Comparison of ENCODE assay signal across 25 cellular contexts in the genomic region with DNA sequence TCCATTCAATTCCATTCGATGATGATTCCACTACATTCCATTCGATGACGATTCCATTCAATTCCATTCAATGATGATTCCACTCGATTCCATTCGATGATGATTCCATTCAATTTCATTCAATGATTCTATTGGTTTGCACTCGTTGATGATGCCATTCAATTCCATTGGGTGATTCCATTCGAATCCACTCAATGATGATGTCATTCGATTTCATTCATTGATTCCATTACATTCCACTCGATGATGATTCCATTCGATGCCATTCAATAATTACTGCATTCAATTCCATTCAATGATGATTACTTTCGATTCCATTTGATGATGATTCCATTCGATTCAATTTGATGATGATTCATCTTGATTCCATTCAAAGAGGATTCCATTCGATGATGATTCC.
DNase-seq lines count a peak whose midpoint lies in the region; FAIRE-seq and TF ChIP-seq lines count a peak whose summit lies in the region.
"Had no signal": no experiment of that assay in that cellular context is flagged by ENCODE, and none has a peak within 500 bp of the region (broad histone marks: within the 10 kb centered on the region; RNA-seq: fewer than 3 reads in every experiment).

No MANE protein-coding gene starts in this region.

- CTCF ChIA-PET in HEK293 (lab: Yijun Ruan, JAX) = no interaction called here

- H3K4me3 Mint-ChIP-seq in endodermal cell = no peak overlapping the region
- H3K4me3 Mint-ChIP-seq: CD14-positive monocyte; CD4-positive, alpha-beta memory T cell; CD4-positive, CD25-positive, alpha-beta regulatory T cell; CD8-positive, alpha-beta memory T cell had no signal

- H3K4me3 ChIP-seq in HEK293 (ENCODE audit: low read depth, low read length) (no peak overlapping the region), endodermal cell (ENCODE audit: low read length) (peak overlapping the region; percentile 5), iPS-20b (ENCODE audit: low read length) (peak overlapping the region; percentile 2; the same call in 1 of the 2 replicates)
- H3K4me3 ChIP-seq: BLaER1, GM12878 had no signal

- no peaks in the 10 kb centered on the region for H3K9me3 ChIP-seq in HEK293 (ENCODE audit: control insufficient read depth, insufficient read depth, low read depth, low read length)
- H3K9me3 ChIP-seq in endodermal cell (ENCODE audit: control insufficient read depth, low read length) = peaks cover 100% of the 10 kb centered on the region
- H3K9me3 ChIP-seq in iPS-20b (ENCODE audit: insufficient read depth, low read depth, low read length) = peaks cover 100% of the 10 kb centered on the region

- H3K27me3 ChIP-seq in endodermal cell (ENCODE audit: control insufficient read depth, insufficient read depth, low read length, poor library complexity, severe bottlenecking) (no peaks in the 10 kb centered on the region), iPS-20b (ENCODE audit: insufficient read depth, low read length) (no peaks in the 10 kb centered on the region)
- H3K27me3 ChIP-seq: BE2C, BLaER1 had no signal

- peaks cover 6% of the 10 kb centered on the region for H3K36me3 Mint-ChIP-seq in endodermal cell (ENCODE audit: low read depth)
- H3K36me3 Mint-ChIP-seq: CD14-positive monocyte had no signal

- H3K4me1 ChIP-seq in HEK293 (ENCODE audit: control insufficient read depth, insufficient read depth, low read length) (no peaks in the 10 kb centered on the region), endodermal cell (ENCODE audit: control insufficient read depth, insufficient read depth, low read length) (no peaks in the 10 kb centered on the region), iPS-20b (ENCODE audit: insufficient read depth, low read length) (no peaks in the 10 kb centered on the region)
- H3K4me1 ChIP-seq: BE2C, BLaER1 had no signal

- no peak for TF ChIP-seq POLR2A in GM12891 (IDR thresholded peaks at IDR 0.05; ENCODE audit: low read depth, low read length)

- POLR2A ChIA-PET in HEK293 (lab: Yijun Ruan, JAX) = no interaction called here

- H3K4me1 Mint-ChIP-seq in endodermal cell = no peaks in the 10 kb centered on the region
- H3K4me1 Mint-ChIP-seq: CD14-positive monocyte; CD8-positive, alpha-beta memory T cell had no signal

- H3K9me3 Mint-ChIP-seq in endodermal cell = no peaks in the 10 kb centered on the region

- no peak overlapping the region for H3K27ac ChIP-seq in HEK293 (ENCODE audit: extremely low read depth, low read depth, low read length)
- no peak overlapping the region for H3K27ac ChIP-seq in endodermal cell (ENCODE audit: low read depth, low read length)
- H3K27ac ChIP-seq in iPS-20b (ENCODE audit: low read length) = no peak overlapping the region
- H3K27ac ChIP-seq: BLaER1 had no signal

- FAIRE-seq in GM12891 (lab: Jason Lieb, UNC) = no peak
- FAIRE-seq: A204.1, GM12878, GM19239 had no signal

- DNase-seq in endodermal cell (no peak), GM12891 (ENCODE audit: insufficient read length, low spot score) (no peak)
- DNase-seq in stimulated activated CD4-positive, alpha-beta T cell treated with anti-CD3 and anti-CD28 coated beads, Interleukin-4, amount 100 ng/mL, for 24 hours = no peak
- DNase-seq: 8988T; ACHN; BE2C; C1 segment of cervical spinal cord; CD4-positive, alpha-beta memory T cell; CD4-positive, CD25-positive, alpha-beta regulatory T cell; CD8-positive, alpha-beta memory T cell; COR-L47; DMS 273 treated with DMSO at 0.1 percent for 48 hours; DMS153; DMS53; DMS79; DND-41; EL; GDM1 had no signal

- no peak for TF ChIP-seq CTCF in HEK293 (tag by site-specific recombination; IDR thresholded peaks at IDR 0.05)
- TF ChIP-seq CTCF in endodermal cell (conservative IDR thresholded peaks at IDR 0.05) = no peak

- H3K27me3 Mint-ChIP-seq in endodermal cell (ENCODE audit: insufficient read depth) = no peaks in the 10 kb centered on the region
- H3K27me3 Mint-ChIP-seq: CD4-positive, alpha-beta memory T cell; CD4-positive, CD25-positive, alpha-beta regulatory T cell; CD8-positive, alpha-beta memory T cell had no signal

- no peak overlapping the region for H3K27ac Mint-ChIP-seq in endodermal cell
- H3K27ac Mint-ChIP-seq: CD14-positive monocyte; CD4-positive, alpha-beta memory T cell; CD8-positive, alpha-beta memory T cell had no signal

- H3K9ac ChIP-seq in endodermal cell (ENCODE audit: extremely low read depth, low read length, poor library complexity, severe bottlenecking) (no peak overlapping the region), iPS-20b (ENCODE audit: low read depth, low read length) (no peak overlapping the region)
- H3K9ac ChIP-seq: BLaER1 had no signal

- WGBS in endodermal cell (ENCODE audit: insufficient coverage in 1 of 2, insufficient read length in 1 of 2), 2 experiments = 87 to 90% methylated on average over 13 of the region's 13 CpGs

- no peaks in the 10 kb centered on the region for H3K36me3 ChIP-seq in HEK293 (ENCODE audit: control insufficient read depth in 2 of 2, insufficient read depth in 1 of 2, low read length in 2 of 2)
- H3K36me3 ChIP-seq in endodermal cell (ENCODE audit: control insufficient read depth, insufficient read depth, low read length) = no peaks in the 10 kb centered on the region
- H3K36me3 ChIP-seq in iPS-20b (ENCODE audit: insufficient read depth, low read depth, low read length) = no peaks in the 10 kb centered on the region
- H3K36me3 ChIP-seq: BE2C, BLaER1 had no signal

TF ChIP-seq in HEK293, 187 proteins besides CTCF, POLR2A, EP300 and RAD21:
- no peak for TF ChIP-seq GLIS1 (tag by site-specific recombination; IDR thresholded peaks at IDR 0.05)
- TF ChIP-seq, protein P1, sequence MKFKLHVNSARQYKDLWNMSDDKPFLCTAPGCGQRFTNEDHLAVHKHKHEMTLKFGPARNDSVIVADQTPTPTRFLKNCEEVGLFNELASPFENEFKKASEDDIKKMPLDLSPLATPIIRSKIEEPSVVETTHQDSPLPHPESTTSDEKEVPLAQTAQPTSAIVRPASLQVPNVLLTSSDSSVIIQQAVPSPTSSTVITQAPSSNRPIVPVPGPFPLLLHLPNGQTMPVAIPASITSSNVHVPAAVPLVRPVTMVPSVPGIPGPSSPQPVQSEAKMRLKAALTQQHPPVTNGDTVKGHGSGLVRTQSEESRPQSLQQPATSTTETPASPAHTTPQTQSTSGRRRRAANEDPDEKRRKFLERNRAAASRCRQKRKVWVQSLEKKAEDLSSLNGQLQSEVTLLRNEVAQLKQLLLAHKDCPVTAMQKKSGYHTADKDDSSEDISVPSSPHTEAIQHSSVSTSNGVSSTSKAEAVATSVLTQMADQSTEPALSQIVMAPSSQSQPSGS (tag by site-specific recombination; IDR thresholded peaks at IDR 0.05; ENCODE audit: low read depth) = 0 out of 2 replicates have a peak, but pooled peaks have one; percentile 46

TF ChIP-seq in GM12891, 5 proteins besides CTCF, POLR2A, EP300 and RAD21:
- no peak for TF ChIP-seq POLR2AphosphoS5 (IDR thresholded peaks at IDR 0.05; ENCODE audit: low read depth, low read length)
